ENCODE assay signal across 25 cellular contexts in the genomic region with DNA sequence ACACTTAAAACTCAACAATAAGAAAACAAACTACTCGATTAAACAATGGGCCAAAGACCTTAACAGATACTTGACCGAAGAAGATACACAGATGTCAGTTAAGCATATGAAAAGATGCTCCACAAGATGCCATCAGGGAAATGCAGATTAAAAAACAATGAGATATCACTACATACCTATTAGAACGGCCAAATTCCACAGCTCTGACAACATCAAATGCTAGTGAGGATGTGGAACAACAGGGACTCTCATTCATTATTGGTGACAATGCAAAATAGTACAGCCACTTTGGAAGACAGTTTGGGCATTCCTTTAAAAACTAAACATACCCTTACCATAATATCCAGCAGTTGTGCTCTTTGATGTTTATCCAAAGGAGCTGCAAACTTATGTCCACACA. TPM values are rescaled to one million over a fixed set of nuclear protein-coding genes. Genes with fewer than 3 reads are reported as not detected.
DNase-seq lines count a peak whose midpoint lies in the region; ATAC-seq, FAIRE-seq and TF ChIP-seq lines count a peak whose summit lies in the region.
"Had no signal": no experiment of that assay in that cellular context is flagged by ENCODE, and none has a peak within 500 bp of the region (broad histone marks: within the 10 kb centered on the region; RNA-seq: fewer than 3 reads in every experiment).

No MANE protein-coding gene starts in this region.

- H3K9ac ChIP-seq in HUES64 (ENCODE audit: low read depth, low read length) (no peak overlapping the region), H1 (replicated peaks in 1 of 4; ENCODE audit: extremely low read depth in 1 of 4, low read depth in 3 of 4, low read length in 3 of 4) (no peak overlapping the region)
- H3K9ac ChIP-seq: BLaER1 treated with 17β-estradiol and CSF1 and Interleukin-3, amounts not matched to agents 10 nM and 100 nM had no signal

- H3K27ac ChIP-seq in GM23338 (ENCODE audit: low read depth) (no peak overlapping the region), HUES64 (ENCODE audit: low read depth, low read length) (peak overlapping the region; percentile 63; the same call in 1 of the 2 replicates), H1 (ENCODE audit: low read depth, low read length) (no peak overlapping the region)
- H3K27ac ChIP-seq: 22Rv1; BLaER1 treated with 17β-estradiol and CSF1 and Interleukin-3, amounts not matched to agents 10 nM and 100 nM had no signal

- H3K9me3 ChIP-seq in HUES64 (ENCODE audit: insufficient read depth, low read depth, low read length), result no peaks in the 10 kb centered on the region
- no peaks in the 10 kb centered on the region for H3K9me3 ChIP-seq in H1 (ENCODE audit: insufficient read depth in 2 of 2, low read depth in 1 of 2, low read length in 1 of 2)
- H3K9me3 ChIP-seq: BE2C had no signal

- no peak overlapping the region for H4K8ac ChIP-seq in H1 (ENCODE audit: extremely low read depth, insufficient read depth, low read length)

- POLR2A ChIA-PET in H1 (lab: Charles Lee; ENCODE audit: partially characterized antibody), result interaction anchor here (1.1 kb wide), 1 partner anchor 59 kb away, joined by 3 read pairs; a partner anchor contains a TSS

- H2BK20ac ChIP-seq in H1 (ENCODE audit: low read length), result no peak overlapping the region

- WGBS in HUES64, result 57% methylated on average over 3 of the region's 3 CpGs
- WGBS in H1 (ENCODE audit: extremely low coverage in 1 of 2, insufficient coverage in 1 of 2, insufficient read length in 1 of 2, insufficient replicate concordance in 2 of 2, low coverage in 1 of 2, low lambda C conversion rate in 2 of 2, missing lambda C conversion rate in 1 of 2), 2 experiments, result 62% methylated on average over 3 of the region's 3 CpGs; no CpG with 5 or more reads in 1 of the 2 experiments

- no peak for TF ChIP-seq RAD21 in H1 (IDR thresholded peaks at IDR 0.05 in 1 of 2, conservative IDR thresholded peaks at IDR 0.05 in 1 of 2; ENCODE audit: low read depth in 2 of 2, low read length in 2 of 2)

- peaks cover 3% of the 10 kb centered on the region for H3K27me3 Mint-ChIP-seq in GM23338 (ENCODE audit: insufficient read depth, low read depth, poor library complexity)
- H3K27me3 Mint-ChIP-seq: CD4-positive, alpha-beta T cell had no signal

- H3K27me3 ChIP-seq in GM23338 (ENCODE audit: insufficient read depth) (no peaks in the 10 kb centered on the region), HUES64 (ENCODE audit: insufficient read depth, low read length) (no peaks in the 10 kb centered on the region), H1 (replicated peaks in 1 of 4; ENCODE audit: control insufficient read depth in 3 of 4, extremely low read depth in 1 of 4, insufficient read depth in 3 of 4, low read length in 3 of 4) (no peaks in the 10 kb centered on the region)
- H3K27me3 ChIP-seq: BE2C; BLaER1 treated with 17β-estradiol and CSF1 and Interleukin-3, amounts not matched to agents 10 nM and 100 nM had no signal

- no peak for TF ChIP-seq CTCF in GM23338 (conservative IDR thresholded peaks at IDR 0.05; ENCODE audit: low read depth in 2 of 2)
- TF ChIP-seq CTCF in H1 (IDR thresholded peaks at IDR 0.05; ENCODE audit: control extremely low read depth in 1 of 3, insufficient read depth in 1 of 3, low read depth in 1 of 3, low read length in 3 of 3), result no peak

- no peak overlapping the region for H3K14ac ChIP-seq in H1 (ENCODE audit: insufficient read length)

- no peak overlapping the region for H3K4me2 ChIP-seq in GM23338
- no peak overlapping the region for H3K4me2 ChIP-seq in H1 (ENCODE audit: insufficient read depth in 1 of 2, low read depth in 2 of 2, low read length in 2 of 2)
- H3K4me2 ChIP-seq: BLaER1 treated with 17β-estradiol and CSF1 and Interleukin-3, amounts not matched to agents 10 nM and 100 nM had no signal

- no peak overlapping the region for H3K18ac ChIP-seq in H1 (ENCODE audit: extremely low read depth, low read length)

- no peaks in the 10 kb centered on the region; the same call in 1 of the 2 replicates for H3K23me2 ChIP-seq in H1 (ENCODE audit: low read depth, low read length)

- CTCF ChIA-PET in H1 (lab: Charles Lee; ENCODE audit: partially characterized antibody), result interaction anchor here (0.8 to 1.2 kb wide), 2 partner anchors 10 to 122 kb away, joined by 3 to 6 read pairs; no protein-coding TSS in a partner anchor

- H3K36me3 ChIP-seq in GM23338 (ENCODE audit: insufficient read depth) (no peaks in the 10 kb centered on the region; the same call in 1 of the 2 replicates), HUES64 (ENCODE audit: insufficient read depth, low read length) (no peaks in the 10 kb centered on the region), H1 (ENCODE audit: control insufficient read depth in 2 of 4, insufficient read depth in 4 of 4, low read length in 3 of 4) (no peaks in the 10 kb centered on the region)
- H3K36me3 ChIP-seq: BE2C; BLaER1 treated with 17β-estradiol and CSF1 and Interleukin-3, amounts not matched to agents 10 nM and 100 nM had no signal

- no peak overlapping the region for H4K91ac ChIP-seq in H1 (replicated peaks; ENCODE audit: insufficient read length, low read length)

- H3K27ac Mint-ChIP-seq in GM23338, result no peak overlapping the region; the same call in 1 of the 2 replicates
- H3K27ac Mint-ChIP-seq: CD14-positive monocyte; CD4-positive, alpha-beta T cell; CD8-positive, alpha-beta memory T cell had no signal

- H3K4me1 Mint-ChIP-seq in GM23338, result peaks cover 20% of the 10 kb centered on the region
- H3K4me1 Mint-ChIP-seq: CD14-positive monocyte; CD8-positive, alpha-beta memory T cell had no signal

- H2BK5ac ChIP-seq in H1 (ENCODE audit: low read depth, low read length), result no peak overlapping the region

- no peak for FAIRE-seq in H1 (lab: Jason Lieb, UNC)
- FAIRE-seq: A204.1, D721Med, GM12891, GM18507 had no signal

- H3K79me1 ChIP-seq in H1 (ENCODE audit: low read depth, low read length), result no peaks in the 10 kb centered on the region

- no peak overlapping the region for H2AK5ac ChIP-seq in H1 (ENCODE audit: low read depth, low read length)

- no peaks in the 10 kb centered on the region for H4K20me1 ChIP-seq in GM23338 (replicated peaks; ENCODE audit: insufficient read depth)
- no peaks in the 10 kb centered on the region for H4K20me1 ChIP-seq in H1 (replicated peaks in 1 of 2; ENCODE audit: control insufficient read depth in 1 of 2, insufficient read depth in 2 of 2, low read length in 2 of 2)
- H4K20me1 ChIP-seq: BLaER1 treated with 17β-estradiol and CSF1 and Interleukin-3, amounts not matched to agents 10 nM and 100 nM had no signal

- no peak; the same call in 2 of the 3 replicates for ATAC-seq in GM23338
- no peak for ATAC-seq in HG03460 (IDR thresholded peaks at IDR 0.05; ENCODE audit: unreplicated experiment)
- ATAC-seq: HCT116 had no signal

- H3K9me2 ChIP-seq in GM23338 (ENCODE audit: insufficient read depth), result 0 out of 2 replicates have a peak, but pooled peaks cover 5% of the 10 kb centered on the region

- TF ChIP-seq POLR2A in H1 (IDR thresholded peaks at IDR 0.05; ENCODE audit: control extremely low read depth in 1 of 2, low read depth in 2 of 2, low read length in 2 of 2), result no peak

- H3K9me3 Mint-ChIP-seq in GM23338, result peaks cover 3% of the 10 kb centered on the region
- H3K9me3 Mint-ChIP-seq: CD4-positive, alpha-beta T cell had no signal

- H2AFZ ChIP-seq in GM23338, result no peak overlapping the region
- H2AFZ ChIP-seq in H1 (ENCODE audit: low read length), result no peak overlapping the region

- H2BK12ac ChIP-seq in H1 (ENCODE audit: low read depth, low read length), result no peak overlapping the region

- no peaks in the 10 kb centered on the region for H3F3A ChIP-seq in GM23338 (replicated peaks; ENCODE audit: low read depth)

- no peaks in the 10 kb centered on the region for H3K79me2 ChIP-seq in GM23338 (replicated peaks; ENCODE audit: insufficient read depth)
- H3K79me2 ChIP-seq in H1 (ENCODE audit: control insufficient read depth in 1 of 2, insufficient read depth in 2 of 2, low read length in 2 of 2), result no peaks in the 10 kb centered on the region

- H3K4me1 ChIP-seq in GM23338 (ENCODE audit: insufficient read depth) (no peaks in the 10 kb centered on the region; the same call in 1 of the 2 replicates), HUES64 (ENCODE audit: insufficient read depth, low read length) (peaks cover 11% of the 10 kb centered on the region), H1 (replicated peaks in 1 of 4; ENCODE audit: control insufficient read depth in 3 of 4, insufficient read depth in 4 of 4, low read length in 3 of 4) (peaks cover 0 to 5% (median 0%) of the 10 kb centered on the region in 4 experiments; a peak in 1 of 7 replicates)
- H3K4me1 ChIP-seq: BE2C; BLaER1 treated with 17β-estradiol and CSF1 and Interleukin-3, amounts not matched to agents 10 nM and 100 nM had no signal

- no peak overlapping the region for H3K4me3 Mint-ChIP-seq in GM23338
- H3K4me3 Mint-ChIP-seq: CD14-positive monocyte; CD4-positive, alpha-beta T cell; CD8-positive, alpha-beta memory T cell had no signal

- peaks cover 4% of the 10 kb centered on the region; the same call in 2 of the 3 replicates for H3K36me3 Mint-ChIP-seq in GM23338 (ENCODE audit: low read depth)
- H3K36me3 Mint-ChIP-seq: CD14-positive monocyte had no signal

- H3K23ac ChIP-seq in H1 (ENCODE audit: insufficient read length), result no peak overlapping the region

- no peak overlapping the region for H4K5ac ChIP-seq in H1 (ENCODE audit: insufficient read length, low read depth, low read length)

- TF ChIP-seq EP300 in H1 (IDR thresholded peaks at IDR 0.05; ENCODE audit: borderline replicate concordance in 1 of 2, low read depth in 2 of 2, low read length in 2 of 2), result no peak

- H3K4me3 ChIP-seq in GM23338, result no peak overlapping the region
- H3K4me3 ChIP-seq in HUES64 (ENCODE audit: low read length), result no peak overlapping the region
- no peak overlapping the region for H3K4me3 ChIP-seq in H1 (ENCODE audit: extremely low read depth in 1 of 4, insufficient read depth in 2 of 4, low read depth in 3 of 4, low read length in 4 of 4)
- H3K4me3 ChIP-seq: BLaER1 treated with 17β-estradiol and CSF1 and Interleukin-3, amounts not matched to agents 10 nM and 100 nM had no signal

- DNase-seq in GM23338 (ENCODE audit: low spot score), result peak; percentile 48
- no peak for DNase-seq in H1 (ENCODE audit: low read depth in 1 of 2, low spot score in 2 of 2)
- DNase-seq in kidney tubule cell (ENCODE audit: low spot score), result peak; percentile 4
- no peak for DNase-seq in SHP77 treated with DMSO at 0.1 percent for 48 hours (lab: John Stamatoyannopoulos, UW)
- DNase-seq in G401 (ENCODE audit: low spot score), result no peak
- no peak for DNase-seq in stimulated activated naive CD4-positive, alpha-beta T cell (lab: John Stamatoyannopoulos, UW)
- DNase-seq: BE2C; CD4-positive, alpha-beta T cell; CD8-positive, alpha-beta memory T cell; DMS 273 treated with DMSO at 0.1 percent for 48 hours; DMS79; EL; GF-D8; GOT3; H7 had no signal

- no peak overlapping the region for H3K56ac ChIP-seq in H1 (replicated peaks; ENCODE audit: insufficient read length, low read depth, low read length)

- no peak overlapping the region for H2BK120ac ChIP-seq in H1 (replicated peaks; ENCODE audit: low read depth, low read length)

- no peak overlapping the region for H3K4ac ChIP-seq in H1 (replicated peaks; ENCODE audit: insufficient read length, low read depth, low read length)

- in situ Hi-C loops in G401 (cut with HindIII; ENCODE audit: low sequenced_read_pairs), result no loop called here

- no peak overlapping the region for H2BK15ac ChIP-seq in H1 (ENCODE audit: low read length)

RNA-seq across cellular contexts. Expression of a gene that starts 59.1 kb away (rescaled TPM):
- total RNA-seq in GM23338 (2014; rRNA removed; shearing (Covaris generic)), result 85.1 and 96.1 TPM in 2 replicates
- polyA plus RNA-seq in GM23338 (2016; fragmentation: Nextera tagmentation; extraction: Ambion mirVana) (145 and 150 TPM in 2 replicates), H1 (2011; rRNA removed) (8.1 and 13.8 TPM in 2 replicates)
- polyA plus RNA-seq in HUES64 (2013, experiment 1 of 2), result 53.5 TPM
- 50.7 TPM for polyA plus RNA-seq in HUES64 (2013, experiment 2 of 2)
- 99.3 and 110 TPM in 2 replicates for total RNA-seq in H1 (2021; fragmentation: NEBNext Ultra II Directional; extraction: Animal tissue kit (Norgen Biotek cat#: 25700))
- polyA plus RNA-seq in H1 (2011; cell fraction: cytosol; rRNA removed), result 19.4 TPM
- 32.2 TPM for polyA plus RNA-seq in H1 (2011; cell fraction: nucleus; rRNA removed)
- 29.9 to 70.4 TPM (median 37.6 TPM) in 4 replicates for polyA plus RNA-seq in H1 (2012, experiment 1 of 2)
- polyA plus RNA-seq in H1 (2012, experiment 2 of 2), result 4.1 TPM
- polyA plus RNA-seq in H1 (2013, experiment 1 of 2), result 50.4 TPM
- polyA plus RNA-seq in H1 (2013, experiment 2 of 2), result 50.7 TPM
- polyA minus RNA-seq in H1 (2011; rRNA and poly(A)+ RNA removed), result 110 and 166 TPM in 2 replicates
- polyA minus RNA-seq in H1 (2011; cell fraction: cytosol; rRNA and poly(A)+ RNA removed), result 101 TPM
- 261 TPM for polyA minus RNA-seq in H1 (2011; cell fraction: nucleus; rRNA and poly(A)+ RNA removed)
- 76.9 and 118 TPM in 2 replicates for total RNA-seq in G401 (2014; rRNA removed; shearing (Covaris generic))

Comparison
In these comparisons a context has a peak if more than half of its experiments do, and no peak if none do; other contexts are left out.
1. DNase-seq: peak in GM23338 (single experiment) and kidney tubule cell (single experiment); none in H1 (0 of 2), SHP77 treated with DMSO at 0.1 percent for 48 hours (single experiment), G401 (single experiment) and stimulated activated naive CD4-positive, alpha-beta T cell (0 of 6).